8 cellular contexts compared by ENCODE assay signal in the genomic region with DNA sequence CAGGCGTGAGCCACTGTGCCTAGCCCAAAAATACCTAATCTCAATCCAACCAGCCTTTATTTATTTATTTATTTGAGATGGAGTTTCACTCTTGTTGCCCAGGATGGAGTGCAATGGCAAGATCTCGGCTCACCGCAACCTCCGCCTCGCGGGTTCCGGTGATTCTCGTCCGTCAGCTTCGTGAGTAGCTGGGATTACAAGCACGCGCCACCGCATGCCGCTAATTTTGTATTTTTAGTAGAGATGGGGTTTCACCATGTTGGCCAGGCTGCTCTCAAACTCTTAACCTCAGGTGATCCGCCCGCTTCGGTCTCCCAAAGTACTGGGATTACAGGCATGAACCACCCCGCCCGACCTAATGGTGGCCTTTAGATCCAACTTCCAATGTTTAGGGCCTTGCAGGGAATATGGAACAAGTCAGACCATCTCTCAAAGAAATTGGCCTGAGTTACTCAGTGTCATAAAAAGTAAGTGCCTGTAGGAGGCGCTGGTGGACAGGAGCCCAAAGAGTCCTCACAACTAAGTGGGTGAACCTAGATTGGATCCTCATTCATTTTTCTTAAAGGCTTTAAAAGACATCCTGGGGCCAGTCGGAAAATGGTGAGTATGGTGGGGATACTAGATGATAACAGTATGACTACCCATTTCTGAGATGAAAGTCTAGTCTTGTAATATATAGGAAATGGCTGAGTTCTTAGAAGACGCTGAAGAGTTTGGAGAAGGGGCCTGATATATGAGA. TPM values are rescaled to one million over a fixed set of nuclear protein-coding genes. Genes with fewer than 3 reads are reported as not detected.
DNase-seq lines count a peak whose midpoint lies in the region; TF ChIP-seq lines count a peak whose summit lies in the region.

No MANE protein-coding gene starts in this region.

- H3K27me3 ChIP-seq in MM.1S (replicated peaks; ENCODE audit: insufficient read depth, low read length) (peaks cover 58% of the 10 kb centered on the region), sigmoid colon (peaks cover 5 to 24% (median 20%) of the 10 kb centered on the region in 3 donors)

- intact Hi-C loops in sigmoid colon (cut with DNase I): no loop called here

- H3K4me1 ChIP-seq in MM.1S (ENCODE audit: low read length) (peaks cover 10% of the 10 kb centered on the region), sigmoid colon (no peaks in the 10 kb centered on the region)

- no peak for TF ChIP-seq EP300 in sigmoid colon (IDR thresholded peaks at IDR 0.05)

- no peak overlapping the region for H2AFZ ChIP-seq in MM.1S (ENCODE audit: low read length)

- TF ChIP-seq CTCF in MM.1S (IDR thresholded peaks at IDR 0.05; ENCODE audit: low read length) (peak; percentile 68), fibroblast of pulmonary artery (IDR thresholded peaks at IDR 0.05; ENCODE audit: low read length, missing control alignments) (peak; percentile 65), sigmoid colon (IDR thresholded peaks at IDR 0.05) (peak in 2 of 4 experiments; percentile 18 to 28)

- no peak overlapping the region for H3K4me2 ChIP-seq in MM.1S (ENCODE audit: low read depth, low read length)

- H3K36me3 ChIP-seq in MM.1S (replicated peaks; ENCODE audit: insufficient read depth, low read length) (no peaks in the 10 kb centered on the region), sigmoid colon (no peaks in the 10 kb centered on the region)

- H3K27ac ChIP-seq in MM.1S (ENCODE audit: low read length): peak overlapping the region; percentile 11; the same call in 1 of the 2 replicates
- no peak overlapping the region for H3K27ac ChIP-seq in sigmoid colon

- H3K9me3 ChIP-seq in MM.1S (replicated peaks; ENCODE audit: insufficient read depth, low read length) (no peaks in the 10 kb centered on the region), sigmoid colon (no peaks in the 10 kb centered on the region)

- H3F3A ChIP-seq in MM.1S (ENCODE audit: insufficient read depth, low read length): peaks cover 8% of the 10 kb centered on the region; the same call in 1 of the 2 replicates

- peak; percentile 79 for DNase-seq in activated effector memory CD4-positive, alpha-beta T cell treated with anti-CD3 and anti-CD28 coated beads, Interleukin-2, amount 50 U/mL, for 16 hours
- no peak for DNase-seq in activated effector memory CD4-positive, alpha-beta T cell treated with Interleukin-2 at 50 U/mL for 16 hours
- DNase-seq in MM.1S: peak; percentile 54
- DNase-seq in activated CD4-positive, alpha-beta T cell treated with anti-CD3 and anti-CD28 coated beads for 48 hours: peak; percentile 73
- peak; percentile 69 for DNase-seq in fibroblast of pulmonary artery (ENCODE audit: low read depth)
- DNase-seq in stimulated activated CD4-positive, alpha-beta T cell treated with anti-CD3 and anti-CD28 coated beads, Interleukin-2, amount 100 ng/mL, for 48 hours: peak; percentile 62 to 65
- no peak for DNase-seq in sigmoid colon
- DNase-seq in NCI-H2171 treated with DMSO at 0.1 percent for 48 hours (lab: John Stamatoyannopoulos, UW): no peak

- H3K79me2 ChIP-seq in MM.1S (ENCODE audit: low read length): no peaks in the 10 kb centered on the region

- H3K9me2 ChIP-seq in MM.1S (replicated peaks; ENCODE audit: insufficient read depth, low read length): no peaks in the 10 kb centered on the region

- H3K9ac ChIP-seq in MM.1S (ENCODE audit: low read length): no peak overlapping the region

- H4K20me1 ChIP-seq in MM.1S (ENCODE audit: insufficient read depth, low read length): no peaks in the 10 kb centered on the region

- H3K4me3 ChIP-seq in MM.1S (ENCODE audit: low read length): no peak overlapping the region
- H3K4me3 ChIP-seq in fibroblast of pulmonary artery (replicated peaks; ENCODE audit: low read depth, low read length): no peak overlapping the region
- no peak overlapping the region for H3K4me3 ChIP-seq in sigmoid colon

- 72 to 88% methylated on average over 22 of the region's 22 CpGs for WGBS in sigmoid colon, 2 donors

- no peak for TF ChIP-seq POLR2A in sigmoid colon (IDR thresholded peaks at IDR 0.05)

RNA-seq across cellular contexts. Expression of a gene that starts 4.6 kb away (rescaled TPM):
- not detected for total RNA-seq in sigmoid colon
- polyA plus RNA-seq in sigmoid colon: not detected

RNA-seq across cellular contexts. Expression of a gene that starts 17.9 kb away (rescaled TPM):
- 10 to 100 TPM; 15.8 to 17.5 (median 16.7) TPM for total RNA-seq in sigmoid colon
- 10 to 100 TPM in 2 of 3 donors, 1 to 10 TPM in 1; 6.6 to 12.6 (median 10.9) TPM for polyA plus RNA-seq in sigmoid colon

RNA-seq across cellular contexts. Expression of a gene that starts 29.0 kb away (rescaled TPM):
- 10 to 100 TPM in 3 of 4 donors, 1 to 10 TPM in 1; 8.6 to 27.1 (median 20.3) TPM for total RNA-seq in sigmoid colon
- polyA plus RNA-seq in sigmoid colon: 1,000 to 10,000 TPM in 1 of 3 donors, 100 to 1,000 TPM in 2; 464 to 2,189 (median 560) TPM

RNA-seq across cellular contexts. Expression of a gene that starts 40.4 kb away (rescaled TPM):
- total RNA-seq in sigmoid colon: 10 to 100 TPM in 1 of 4 donors, 1 to 10 TPM in 3; 2.6 to 10.5 (median 5.0) TPM
- polyA plus RNA-seq in sigmoid colon: 10 to 100 TPM in 1 of 3 donors, 1 to 10 TPM in 2; 7.2 to 11.3 (median 7.2) TPM

RNA-seq across cellular contexts. Expression of a gene that starts 48.1 kb away (rescaled TPM):
- under 1 TPM in 3 of 4 donors, not detected in 1; under 0.01 to 0.41 (median 0.16) TPM for total RNA-seq in sigmoid colon
- 1 to 10 TPM; 1.8 to 3.7 (median 2.8) TPM for polyA plus RNA-seq in sigmoid colon

Comparison
In these comparisons a context has a peak if more than half of its experiments do, and no peak if none do; other contexts are left out.
1. DNase-seq: peak in activated effector memory CD4-positive, alpha-beta T cell treated with anti-CD3 and anti-CD28 coated beads, Interleukin-2, amount 50 U/mL, for 16 hours (single experiment), MM.1S (single experiment), activated CD4-positive, alpha-beta T cell treated with anti-CD3 and anti-CD28 coated beads for 48 hours (single experiment), fibroblast of pulmonary artery (single experiment) and stimulated activated CD4-positive, alpha-beta T cell treated with anti-CD3 and anti-CD28 coated beads, Interleukin-2, amount 100 ng/mL, for 48 hours (2 of 2); none in activated effector memory CD4-positive, alpha-beta T cell treated with Interleukin-2 at 50 U/mL for 16 hours (single experiment), sigmoid colon (single experiment) and NCI-H2171 treated with DMSO at 0.1 percent for 48 hours (single experiment).